Comparison of ENCODE assay signal across 1 cellular context in the genomic region with DNA sequence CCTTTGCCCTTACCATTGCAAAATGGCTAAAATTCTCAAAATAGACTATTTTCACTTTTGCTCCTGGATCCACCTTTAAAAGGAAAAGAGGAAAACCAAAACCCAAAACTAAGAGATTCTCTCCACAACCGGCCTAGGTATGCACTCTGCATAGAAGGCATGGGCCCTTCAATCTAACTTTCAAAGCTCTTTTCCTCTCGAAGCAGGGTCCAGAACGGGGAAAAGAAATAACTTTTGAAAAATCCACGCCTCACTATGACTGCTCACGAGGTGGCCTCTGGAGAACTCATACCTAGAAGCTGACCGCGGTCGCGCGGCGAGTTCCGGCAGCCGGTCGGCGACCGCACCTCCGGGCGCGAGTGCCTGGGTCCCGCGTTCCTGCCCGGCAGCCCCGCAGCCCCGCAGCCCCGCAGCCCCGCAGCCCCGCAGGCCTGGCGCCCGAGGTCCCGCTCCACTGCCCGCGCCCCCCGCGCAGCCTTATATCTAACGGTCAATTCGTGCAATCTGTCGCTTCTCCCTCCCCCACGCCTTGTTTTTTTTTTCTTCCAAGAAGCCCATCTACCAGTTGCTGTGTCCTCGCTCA.
TF ChIP-seq lines count a peak whose summit lies in the region.

No MANE protein-coding gene starts in this region.

TF ChIP-seq in HEK293T, 16 proteins besides CTCF, POLR2A, EP300 and RAD21 (continued from another document):
- TF ChIP-seq FOXM1 (IDR thresholded peaks at IDR 0.05; ENCODE audit: borderline replicate concordance) (no peak), HDGF (IDR thresholded peaks at IDR 0.05; ENCODE audit: borderline replicate concordance) (no peak), L3MBTL2 (conservative IDR thresholded peaks at IDR 0.05) (no peak), SUZ12 (IDR thresholded peaks at IDR 0.05) (no peak), NFRKB (IDR thresholded peaks at IDR 0.05) (no peak), ZNF384 (IDR thresholded peaks at IDR 0.05) (no peak)
